6 cellular contexts compared by ENCODE assay signal in genomic region chr6:13597073-13597472, GRCh38.
"Had no signal": no experiment of that assay in that cellular context is flagged by ENCODE, and none has a peak within 500 bp of the region (broad histone marks: within the 10 kb centered on the region; RNA-seq: fewer than 3 reads in every experiment).

No MANE protein-coding gene starts in this region.

- H3K4me1 Mint-ChIP-seq: IgD-negative memory B cell had no signal

- DNase-seq: IMR-90, KBM-7 had no signal

- H3K9me3 Mint-ChIP-seq: IgD-negative memory B cell had no signal

- H3K4me3 ChIP-seq: K562 had no signal

- H3K27ac Mint-ChIP-seq: IgD-negative memory B cell had no signal

- H3K27me3 Mint-ChIP-seq: IgD-negative memory B cell had no signal

- H3K27ac ChIP-seq: HL-60 had no signal

- H3K4me3 Mint-ChIP-seq: IgD-negative memory B cell had no signal

- ATAC-seq: HepG2, K562 had no signal
